ENCODE assay signal across 1 cellular context in the genomic region with DNA sequence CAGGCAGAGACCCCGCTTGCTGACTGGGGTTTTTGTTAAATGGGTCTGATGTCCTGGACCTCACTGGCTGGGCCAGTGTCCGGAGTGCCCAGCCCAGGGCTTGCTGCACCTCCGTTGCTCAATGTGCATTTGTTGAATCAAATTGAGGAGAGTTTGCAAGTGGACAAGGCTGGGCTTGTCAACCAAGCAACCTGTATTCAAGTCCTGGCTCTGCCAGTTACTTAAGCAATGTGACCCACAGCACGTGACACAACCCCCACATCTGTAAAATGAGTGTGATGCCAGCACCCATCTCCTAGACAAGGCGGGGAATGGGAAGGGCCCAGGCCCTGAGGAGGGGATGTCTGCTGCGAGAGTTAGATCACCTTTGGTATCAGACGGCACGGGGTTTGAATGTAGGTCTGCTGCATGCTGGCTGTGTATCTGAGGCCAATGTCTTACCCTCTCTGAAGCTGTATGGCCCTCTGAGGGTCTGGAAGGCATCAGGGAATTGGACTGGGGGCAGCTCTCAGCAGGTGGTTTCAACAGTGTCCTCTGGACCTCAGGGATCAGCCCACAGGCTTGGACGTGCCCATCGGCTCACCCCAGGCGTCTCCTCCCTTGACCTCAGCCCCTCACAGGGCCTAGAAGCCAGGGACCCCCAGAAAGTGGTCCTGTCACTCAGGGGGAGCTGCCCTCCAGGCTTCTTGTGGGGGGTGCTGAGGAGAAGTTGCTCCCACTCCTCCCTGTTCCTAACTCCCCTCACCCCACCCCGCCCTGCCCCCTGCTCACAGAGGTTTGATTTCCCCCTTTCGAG.
TF ChIP-seq lines count a peak whose summit lies in the region.

No MANE protein-coding gene starts in this region.

TF ChIP-seq in HepG2, 621 proteins besides CTCF, POLR2A, EP300 and RAD21:
- TF ChIP-seq, protein P1, sequence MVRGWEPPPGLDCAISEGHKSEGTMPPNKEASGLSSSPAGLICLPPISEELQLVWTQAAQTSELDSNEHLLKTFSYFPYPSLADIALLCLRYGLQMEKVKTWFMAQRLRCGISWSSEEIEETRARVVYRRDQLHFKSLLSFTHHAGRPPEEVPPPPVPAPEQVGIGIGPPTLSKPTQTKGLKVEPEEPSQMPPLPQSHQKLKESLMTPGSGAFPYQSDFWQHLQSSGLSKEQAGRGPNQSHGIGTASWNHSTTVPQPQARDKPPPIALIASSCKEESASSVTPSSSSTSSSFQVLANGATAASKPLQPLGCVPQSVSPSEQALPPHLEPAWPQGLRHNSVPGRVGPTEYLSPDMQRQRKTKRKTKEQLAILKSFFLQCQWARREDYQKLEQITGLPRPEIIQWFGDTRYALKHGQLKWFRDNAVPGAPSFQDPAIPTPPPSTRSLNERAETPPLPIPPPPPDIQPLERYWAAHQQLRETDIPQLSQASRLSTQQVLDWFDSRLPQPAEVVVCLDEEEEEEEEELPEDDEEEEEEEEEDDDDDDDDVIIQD (CRISPR knock-in tag; IDR thresholded peaks at IDR 0.05; ENCODE audit: low read depth): no peak
- TF ChIP-seq PRPF4 (IDR thresholded peaks at IDR 0.05; ENCODE audit: low read depth, low read length, poor library complexity, severe bottlenecking) (no peak), ZNF768 (CRISPR knock-in tag; IDR thresholded peaks at IDR 0.05) (peak; percentile 73)
- TF ChIP-seq, protein P2, sequence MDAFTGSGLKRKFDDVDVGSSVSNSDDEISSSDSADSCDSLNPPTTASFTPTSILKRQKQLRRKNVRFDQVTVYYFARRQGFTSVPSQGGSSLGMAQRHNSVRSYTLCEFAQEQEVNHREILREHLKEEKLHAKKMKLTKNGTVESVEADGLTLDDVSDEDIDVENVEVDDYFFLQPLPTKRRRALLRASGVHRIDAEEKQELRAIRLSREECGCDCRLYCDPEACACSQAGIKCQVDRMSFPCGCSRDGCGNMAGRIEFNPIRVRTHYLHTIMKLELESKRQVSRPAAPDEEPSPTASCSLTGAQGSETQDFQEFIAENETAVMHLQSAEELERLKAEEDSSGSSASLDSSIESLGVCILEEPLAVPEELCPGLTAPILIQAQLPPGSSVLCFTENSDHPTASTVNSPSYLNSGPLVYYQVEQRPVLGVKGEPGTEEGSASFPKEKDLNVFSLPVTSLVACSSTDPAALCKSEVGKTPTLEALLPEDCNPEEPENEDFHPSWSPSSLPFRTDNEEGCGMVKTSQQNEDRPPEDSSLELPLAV (CRISPR knock-in tag; conservative IDR thresholded peaks at IDR 0.05; ENCODE audit: low read depth): no peak
